Comparison of ENCODE assay signal across 9 cellular contexts in the genomic region with DNA sequence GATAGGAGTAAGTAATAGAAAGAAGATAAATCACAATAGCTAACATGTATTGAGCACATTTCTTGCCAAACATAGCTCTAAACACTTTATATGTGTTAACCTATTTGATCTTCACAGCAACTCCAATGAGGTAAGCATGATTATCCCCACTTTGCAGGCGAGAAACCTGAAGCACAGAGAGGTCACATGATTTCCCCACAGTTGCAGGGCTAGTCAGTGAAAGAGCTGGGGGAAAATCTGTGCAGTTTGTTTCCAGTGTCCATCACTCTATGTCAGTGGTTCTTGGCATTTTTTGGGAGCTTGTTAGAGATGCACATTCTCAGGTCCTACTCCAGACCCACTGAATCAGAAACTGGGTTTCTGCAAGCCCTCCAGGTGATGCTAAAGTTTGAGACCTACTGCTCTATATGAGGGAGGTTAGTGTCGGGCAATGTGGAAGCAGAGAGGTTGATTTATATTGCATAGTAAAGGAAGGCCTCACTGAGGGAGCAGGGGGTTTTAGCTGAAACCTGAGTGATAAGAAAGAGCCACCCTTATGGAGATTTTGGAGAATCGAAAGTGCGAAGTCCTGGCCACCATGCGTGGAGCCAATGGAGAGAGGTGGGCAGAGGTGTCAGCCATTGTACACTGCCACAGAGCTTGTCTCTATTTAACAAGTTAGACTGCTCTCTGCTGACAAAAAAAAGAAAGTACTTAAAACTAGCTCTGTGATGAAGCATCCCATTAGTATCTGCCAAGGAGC. TPM values are rescaled to one million over a fixed set of nuclear protein-coding genes. Genes with fewer than 3 reads are reported as not detected.
DNase-seq lines count a peak whose midpoint lies in the region; ATAC-seq and TF ChIP-seq lines count a peak whose summit lies in the region.
"Had no signal": no experiment of that assay in that cellular context is flagged by ENCODE, and none has a peak within 500 bp of the region (broad histone marks: within the 10 kb centered on the region; RNA-seq: fewer than 3 reads in every experiment).

No MANE protein-coding gene starts in this region.

- no peaks in the 10 kb centered on the region for H3K36me3 ChIP-seq in neural cell (ENCODE audit: insufficient read depth, low read length)
- H3K36me3 ChIP-seq in esophagus squamous epithelium = no peaks in the 10 kb centered on the region
- H3K36me3 ChIP-seq: thoracic aorta had no signal

- peak; percentile 49 for DNase-seq in GM12865 (ENCODE audit: low read depth)
- peak; percentile 38 for DNase-seq in GM20000 (ENCODE audit: low spot score)
- peak in 1 of 2 donors; percentile 9 for DNase-seq in activated naive CD4-positive, alpha-beta T cell treated with anti-CD3 and anti-CD28 coated beads, Interleukin-2, amount 50 U/mL, for 72 hours (ENCODE audit: low spot score in 2 of 2)
- no peak for DNase-seq in head of caudate nucleus
- no peak for DNase-seq in esophagus squamous epithelium (lab: John Stamatoyannopoulos, UW)
- no peak for DNase-seq in mucosa of gallbladder (ENCODE audit: low spot score)

- no peak overlapping the region for H2AFZ ChIP-seq in neural cell (ENCODE audit: low read depth, low read length)

- peak overlapping the region; percentile 20; the same call in 1 of the 2 replicates for H3K4me3 ChIP-seq in GM12865 (ENCODE audit: low read depth, low read length)
- no peak overlapping the region for H3K4me3 ChIP-seq in neural cell (ENCODE audit: low read length)
- no peak overlapping the region for H3K4me3 ChIP-seq in esophagus squamous epithelium
- H3K4me3 ChIP-seq: thoracic aorta had no signal

- TF ChIP-seq EP300 in neural cell (conservative IDR thresholded peaks at IDR 0.05; ENCODE audit: poor library complexity, severe bottlenecking) = no peak

- no peak for TF ChIP-seq POLR2A in esophagus squamous epithelium (IDR thresholded peaks at IDR 0.05)

- H3K79me2 ChIP-seq in neural cell (replicated peaks; ENCODE audit: insufficient read depth, low read length) = no peaks in the 10 kb centered on the region

- no peaks in the 10 kb centered on the region for H3K36me3 Mint-ChIP-seq in activated naive CD4-positive, alpha-beta T cell treated with anti-CD3 and anti-CD28 coated beads, Interleukin-2, amount 50 U/mL, for 72 hours

- H3K4me1 ChIP-seq in esophagus squamous epithelium = no peaks in the 10 kb centered on the region

- H3K4me2 ChIP-seq in neural cell (ENCODE audit: low read length) = no peak overlapping the region

- no peak overlapping the region for H3K9ac ChIP-seq in neural cell (ENCODE audit: low read length)

- H3K9me3 ChIP-seq in neural cell (ENCODE audit: low read length) = no peaks in the 10 kb centered on the region
- H3K9me3 ChIP-seq in esophagus squamous epithelium = no peaks in the 10 kb centered on the region
- H3K9me3 ChIP-seq: thoracic aorta had no signal

- intact Hi-C loops in head of caudate nucleus (cut with DNase I) = no loop called here
- intact Hi-C loops in esophagus squamous epithelium (cut with DNase I) = no loop called here

- no peaks in the 10 kb centered on the region for H4K20me1 ChIP-seq in neural cell (ENCODE audit: insufficient read depth)

- H3K9me2 ChIP-seq in neural cell (ENCODE audit: insufficient read depth, low read length) = no peaks in the 10 kb centered on the region

- H3K27ac Mint-ChIP-seq in activated naive CD4-positive, alpha-beta T cell treated with anti-CD3 and anti-CD28 coated beads, Interleukin-2, amount 50 U/mL, for 72 hours = peak overlapping the region in 1 of 2 donors; percentile 77

- TF ChIP-seq RAD21 in neural cell (conservative IDR thresholded peaks at IDR 0.05) = no peak

- H3K27ac ChIP-seq in neural cell (ENCODE audit: low read length) (no peak overlapping the region), esophagus squamous epithelium (no peak overlapping the region)
- H3K27ac ChIP-seq: thoracic aorta had no signal

- no peaks in the 10 kb centered on the region for H3K9me3 Mint-ChIP-seq in activated naive CD4-positive, alpha-beta T cell treated with anti-CD3 and anti-CD28 coated beads, Interleukin-2, amount 50 U/mL, for 72 hours

- TF ChIP-seq CTCF in GM12865 (IDR thresholded peaks at IDR 0.05; ENCODE audit: insufficient read depth, low read depth, low read length, missing control alignments) (peak; percentile 25), GM20000 (IDR thresholded peaks at IDR 0.05; ENCODE audit: extremely low read depth, missing control alignments) (no peak), neural cell (IDR thresholded peaks at IDR 0.05; ENCODE audit: poor library complexity, severe bottlenecking) (no peak), esophagus squamous epithelium (IDR thresholded peaks at IDR 0.05) (peak in 1 of 6 experiments; percentile 12)

- peak; percentile 68 for ATAC-seq in HG03460 (IDR thresholded peaks at IDR 0.05; ENCODE audit: unreplicated experiment)
- ATAC-seq in activated naive CD4-positive, alpha-beta T cell treated with anti-CD3 and anti-CD28 coated beads, Interleukin-2, amount 50 U/mL, for 72 hours = peak; percentile 75 to 82

- 83 to 84% methylated on average over 5 of the region's 5 CpGs for WGBS in esophagus squamous epithelium, 2 donors

- H3F3A ChIP-seq in neural cell (ENCODE audit: insufficient read depth, low read length, poor library complexity, severe bottlenecking) = no peaks in the 10 kb centered on the region

- no peaks in the 10 kb centered on the region for H3K27me3 ChIP-seq in neural cell (ENCODE audit: insufficient read depth, low read depth, low read length)
- H3K27me3 ChIP-seq in esophagus squamous epithelium = no peaks in the 10 kb centered on the region

TF ChIP-seq in neural cell, 6 proteins besides CTCF, POLR2A, EP300 and RAD21:
- TF ChIP-seq POLR2AphosphoS5 (IDR thresholded peaks at IDR 0.05) (no peak), SMC3 (conservative IDR thresholded peaks at IDR 0.05; ENCODE audit: poor library complexity) (peak; percentile 21), TAF1 (IDR thresholded peaks at IDR 0.05; ENCODE audit: low read depth) (no peak), MXI1 (conservative IDR thresholded peaks at IDR 0.05; ENCODE audit: poor library complexity, severe bottlenecking) (no peak)

RNA-seq across cellular contexts. Expression of a gene that starts 20.9 kb away (rescaled TPM):
- under 1 TPM; 0.16 to 0.27 TPM for total RNA-seq in activated naive CD4-positive, alpha-beta T cell treated with anti-CD3 and anti-CD28 coated beads, Interleukin-2, amount 50 U/mL, for 72 hours
- polyA plus RNA-seq in neural cell = 0.20 TPM in 1 of 2 replicates, not detected in the other
- not detected in 2 replicates for polyA minus RNA-seq in neural cell
- 1 to 10 TPM in 1 of 4 donors, under 1 TPM in 2, not detected in 1; 0.32 to 2.3 (median 0.61) TPM for total RNA-seq in esophagus squamous epithelium
- 2.8 TPM for total RNA-seq in mucosa of gallbladder

RNA-seq across cellular contexts. Expression of a gene that starts 30.5 kb away (rescaled TPM):
- total RNA-seq in activated naive CD4-positive, alpha-beta T cell treated with anti-CD3 and anti-CD28 coated beads, Interleukin-2, amount 50 U/mL, for 72 hours = 10 to 100 TPM; 37.3 to 37.4 TPM
- not detected in 2 replicates for polyA plus RNA-seq in neural cell
- not detected in 2 replicates for polyA minus RNA-seq in neural cell
- 1 to 10 TPM in 2 of 4 donors, under 1 TPM in 2; 0.38 to 4.4 (median 2.4) TPM for total RNA-seq in esophagus squamous epithelium
- 1.8 TPM for total RNA-seq in mucosa of gallbladder

Comparison
In these comparisons a context has a peak if more than half of its experiments do, and no peak if none do; other contexts are left out.
1. DNase-seq: peak in GM12865 (single experiment) and GM20000 (single experiment); none in head of caudate nucleus (0 of 42), esophagus squamous epithelium (single experiment) and mucosa of gallbladder (single experiment).
2. RNA of a gene that starts 30.5 kb away (total RNA-seq): 37.3 to 37.4 TPM in activated naive CD4-positive, alpha-beta T cell treated with anti-CD3 and anti-CD28 coated beads, Interleukin-2, amount 50 U/mL, for 72 hours; 0.38 to 4.4 TPM in esophagus squamous epithelium and 1.8 TPM in mucosa of gallbladder (single experiment); every median in the first group is over 4 times any median in the second.